ENCODE assay signal across 8 cellular contexts in the genomic region with DNA sequence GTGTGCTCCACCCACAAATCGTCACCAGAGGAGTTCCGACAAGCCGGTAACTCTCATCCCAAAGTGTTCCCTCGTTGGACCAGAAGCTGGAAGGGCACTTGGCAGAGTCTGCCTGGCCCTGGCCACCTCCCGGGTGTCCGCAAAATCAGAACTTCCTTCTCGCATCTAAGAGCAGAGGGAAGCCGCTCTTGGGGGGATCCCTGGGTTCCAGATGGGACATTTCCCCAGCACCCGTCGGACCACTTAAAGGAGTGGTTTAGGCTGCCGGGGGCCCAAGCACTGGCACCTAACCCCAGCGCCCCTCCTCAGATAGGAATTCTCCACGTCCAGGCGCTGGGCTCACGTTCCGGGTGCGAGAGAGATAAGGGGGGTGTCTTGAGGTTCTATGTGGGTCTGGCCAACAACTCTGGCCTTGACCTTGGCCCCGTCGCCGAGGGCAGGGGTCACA.
DNase-seq lines count a peak whose midpoint lies in the region; TF ChIP-seq lines count a peak whose summit lies in the region.

No MANE protein-coding gene starts in this region.

- no peaks in the 10 kb centered on the region for H3K27me3 ChIP-seq in HUES48 (ENCODE audit: control insufficient read depth, insufficient read depth, low read length)
- H3K27me3 ChIP-seq in brain microvascular endothelial cell (replicated peaks), result no peaks in the 10 kb centered on the region
- no peaks in the 10 kb centered on the region for H3K27me3 ChIP-seq in mucosa of stomach (ENCODE audit: control insufficient read depth, insufficient read depth, low read length)

- peak overlapping the region; percentile 65 for H3K9ac ChIP-seq in HUES48 (ENCODE audit: low read depth, low read length)
- peak overlapping the region; percentile 76 for H3K9ac ChIP-seq in mucosa of stomach (ENCODE audit: low read length)

- H3K27ac ChIP-seq in C4-2B (peak overlapping the region; percentile 99), HUES48 (ENCODE audit: low read depth, low read length) (peak overlapping the region; percentile 86), brain microvascular endothelial cell (peak overlapping the region; percentile 23)

- H3K9me3 ChIP-seq in HUES48 (ENCODE audit: control insufficient read depth, insufficient read depth, low read length) (no peaks in the 10 kb centered on the region), mucosa of stomach (ENCODE audit: control insufficient read depth, low read length) (no peaks in the 10 kb centered on the region)

- peaks cover 6% of the 10 kb centered on the region; the same call in 1 of the 2 replicates for H3K4me1 ChIP-seq in HUES48 (ENCODE audit: control insufficient read depth, insufficient read depth, low read length)
- peaks cover 16% of the 10 kb centered on the region for H3K4me1 ChIP-seq in mucosa of stomach (ENCODE audit: control insufficient read depth, insufficient read depth, low read length)

- DNase-seq in brain microvascular endothelial cell (no peak), GM19238 (ENCODE audit: insufficient read length, low spot score) (no peak), epidermal melanocyte (ENCODE audit: insufficient read length, low spot score) (no peak)
- DNase-seq in stimulated activated CD4-positive, alpha-beta T cell treated with anti-CD3 and anti-CD28 coated beads, Interleukin-4, amount 100 ng/mL, for 4 hours, result no peak
- no peak for DNase-seq in stimulated activated CD4-positive, alpha-beta T cell treated with anti-CD3 and anti-CD28 coated beads, Interleukin-1b, Interleukin-23, amount 100 ng/mL, for 48 hours

- TF ChIP-seq CTCF in C4-2B (conservative IDR thresholded peaks at IDR 0.05), result no peak
- TF ChIP-seq CTCF in brain microvascular endothelial cell (IDR thresholded peaks at IDR 0.05; ENCODE audit: low read depth, low read length, missing control alignments), result no peak

- H3K4me3 ChIP-seq in HUES48 (ENCODE audit: low read depth, low read length), result peak overlapping the region; percentile 69
- peak overlapping the region; percentile 65 for H3K4me3 ChIP-seq in brain microvascular endothelial cell (ENCODE audit: low read depth, low read length)
- H3K4me3 ChIP-seq in mucosa of stomach (ENCODE audit: low read length), result peak overlapping the region; percentile 66

- H3K36me3 ChIP-seq in HUES48 (ENCODE audit: control insufficient read depth, insufficient read depth, low read length) (peaks cover 18% of the 10 kb centered on the region; the same call in 1 of the 2 replicates), brain microvascular endothelial cell (replicated peaks) (peaks cover 18% of the 10 kb centered on the region), mucosa of stomach (ENCODE audit: control insufficient read depth, insufficient read depth, low read length) (no peaks in the 10 kb centered on the region)

- in situ Hi-C loops in brain microvascular endothelial cell (cut with HindIII; ENCODE audit: low pct_ligation_motif_present, low sequenced_read_pairs), result no loop called here

Comparison
In these comparisons a context has a peak if more than half of its experiments do, and no peak if none do; other contexts are left out.
1. H3K27ac ChIP-seq: peak in every context shown above with its lines; median percentile 99 in C4-2B; 86 in HUES48; 23 in brain microvascular endothelial cell.